Comparison of ENCODE assay signal across 11 cellular contexts in genomic region chr12:68800294-68800693, GRCh38.
"Had no signal": no experiment of that assay in that cellular context is flagged by ENCODE, and none has a peak within 500 bp of the region (broad histone marks: within the 10 kb centered on the region; RNA-seq: fewer than 3 reads in every experiment).

No MANE protein-coding gene starts in this region.

- DNase-seq: activated CD4-positive, alpha-beta memory T cell treated with anti-CD3 and anti-CD28 coated beads, Interleukin-2, amount 10 ng/mL, durations not matched to agents 7 days and 5 days; activated CD4-positive, alpha-beta T cell treated with anti-CD3 and anti-CD28 coated beads for 1 hour; activated naive CD4-positive, alpha-beta T cell; left ventricle myocardium superior; mesendoderm; ovary; retina; SW 1271 had no signal

- H3K4me1 ChIP-seq: ascending aorta had no signal

- H3K4me3 Mint-ChIP-seq: activated CD4-positive, alpha-beta memory T cell treated with anti-CD3 and anti-CD28 coated beads, Interleukin-2, amount 10 ng/mL, durations not matched to agents 7 days and 5 days; neural crest cell had no signal

- H3K27me3 ChIP-seq: ascending aorta, cardiac muscle cell, ovary had no signal

- H3K27me3 Mint-ChIP-seq: activated CD4-positive, alpha-beta memory T cell treated with anti-CD3 and anti-CD28 coated beads, Interleukin-2, amount 10 ng/mL, durations not matched to agents 7 days and 5 days had no signal

- H3K4me1 Mint-ChIP-seq: neural crest cell had no signal

- H3K4me3 ChIP-seq: ascending aorta, cardiac muscle cell, ovary had no signal

- H3K9me3 ChIP-seq: ascending aorta, ovary had no signal

- H3K9me3 Mint-ChIP-seq: activated CD4-positive, alpha-beta memory T cell treated with anti-CD3 and anti-CD28 coated beads, Interleukin-2, amount 10 ng/mL, durations not matched to agents 7 days and 5 days; neural crest cell had no signal

- H3K27ac Mint-ChIP-seq: activated CD4-positive, alpha-beta memory T cell treated with anti-CD3 and anti-CD28 coated beads, Interleukin-2, amount 10 ng/mL, durations not matched to agents 7 days and 5 days had no signal

- H3K36me3 ChIP-seq: ascending aorta, cardiac muscle cell, ovary had no signal

- H3K27ac ChIP-seq: ascending aorta, cardiac muscle cell, ovary had no signal
